1 cellular context compared by ENCODE assay signal in the genomic region with DNA sequence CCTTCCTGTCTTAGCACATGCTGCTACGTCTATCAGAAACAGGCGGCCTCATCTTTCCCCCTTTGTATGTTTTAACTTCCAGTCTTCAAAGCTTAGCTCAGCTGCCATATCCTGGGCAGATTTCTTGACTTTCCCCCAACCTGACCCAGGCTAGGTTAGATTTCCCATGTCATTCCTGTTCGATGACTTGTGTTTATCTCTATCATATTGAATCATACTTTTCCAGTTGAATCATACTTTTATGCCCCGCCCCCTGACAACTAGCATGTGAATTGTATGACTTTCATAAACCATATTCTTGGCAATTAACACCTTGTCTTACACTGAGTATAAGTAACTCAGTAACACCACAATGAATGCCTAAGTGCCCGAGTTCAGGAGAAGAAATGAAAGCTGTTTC.
TF ChIP-seq lines count a peak whose summit lies in the region.

No MANE protein-coding gene starts in this region.

TF ChIP-seq in endothelial cell of umbilical vein, 7 proteins besides CTCF, POLR2A, EP300 and RAD21:
- TF ChIP-seq FOS (IDR thresholded peaks at IDR 0.05; ENCODE audit: borderline replicate concordance, insufficient read depth, low read length) (peak; percentile 23), JUN (IDR thresholded peaks at IDR 0.05; ENCODE audit: borderline replicate concordance, insufficient read depth, insufficient read length, low read depth) (no peak), MYC (IDR thresholded peaks at IDR 0.05; ENCODE audit: low read depth, low read length) (no peak)
